9 cellular contexts compared by ENCODE assay signal in genomic region chr2:144357623-144358400, GRCh38.
DNase-seq lines count a peak whose midpoint lies in the region; ATAC-seq, FAIRE-seq and TF ChIP-seq lines count a peak whose summit lies in the region.
"Had no signal": no experiment of that assay in that cellular context is flagged by ENCODE, and none has a peak within 500 bp of the region (broad histone marks: within the 10 kb centered on the region; RNA-seq: fewer than 3 reads in every experiment).

No MANE protein-coding gene starts in this region.

- H3K9ac ChIP-seq in KMS-11 = peak overlapping the region; percentile 94

- no peak for FAIRE-seq in D721Med (lab: Jason Lieb, UNC)

- no peak overlapping the region for H3K4me3 ChIP-seq in KMS-11 (IDR thresholded peaks at IDR 0.05; ENCODE audit: insufficient read depth, low read depth, low read length)
- no peak overlapping the region for H3K4me3 ChIP-seq in choroid plexus epithelial cell (ENCODE audit: low read depth, low read length)
- no peak overlapping the region for H3K4me3 ChIP-seq in skeletal muscle cell (ENCODE audit: low read depth, low read length)

- H3K79me2 ChIP-seq in KMS-11 (ENCODE audit: insufficient read depth, low read depth) = no peaks in the 10 kb centered on the region

- H3K27me3 ChIP-seq in KMS-11 (ENCODE audit: insufficient read depth, low read depth) = no peaks in the 10 kb centered on the region

- peak overlapping the region; percentile 6; the same call in 1 of the 2 replicates for H2AFZ ChIP-seq in KMS-11 (ENCODE audit: low read depth)

- no peaks in the 10 kb centered on the region for H4K20me1 ChIP-seq in KMS-11 (ENCODE audit: insufficient read depth)

- peak overlapping the region; percentile 95 for H3K4me2 ChIP-seq in KMS-11

- in situ Hi-C loops in KBM-7 (cut with MboI; ENCODE audit: low pct_unique_long_range_greater_than_20kb, low sequenced_read_pairs) = no loop called here

- peak overlapping the region; percentile 100 for H3K27ac ChIP-seq in KMS-11
- H3K27ac ChIP-seq: VCaP had no signal

- TF ChIP-seq CTCF in KMS-11 (conservative IDR thresholded peaks at IDR 0.05; ENCODE audit: low read depth, low read length) (no peak), choroid plexus epithelial cell (conservative IDR thresholded peaks at IDR 0.05; ENCODE audit: low read depth, low read length) (no peak), D721Med (IDR thresholded peaks at IDR 0.05; ENCODE audit: insufficient read depth, missing control alignments) (no peak)

- no peaks in the 10 kb centered on the region for H3K36me3 ChIP-seq in KMS-11 (ENCODE audit: insufficient read depth)

- ATAC-seq in GM18499 (IDR thresholded peaks at IDR 0.05; ENCODE audit: insufficient read depth, unreplicated experiment) (peak; percentile 80), GM21786 (IDR thresholded peaks at IDR 0.05; ENCODE audit: unreplicated experiment) (peak; percentile 69)

- peak; percentile 98 for DNase-seq in choroid plexus epithelial cell (ENCODE audit: low read depth)
- DNase-seq in skeletal muscle cell (ENCODE audit: low read depth) = peak; percentile 94
- no peak for DNase-seq in D721Med (ENCODE audit: insufficient read length, low spot score)
- no peak for DNase-seq in KBM-7
- no peak for DNase-seq in activated gamma-delta T cell treated with Interleukin-2 at 50 U/mL for 16 hours

- H3K4me1 ChIP-seq in KMS-11 (ENCODE audit: low read depth, poor library complexity, severe bottlenecking) = peaks cover 56% of the 10 kb centered on the region

Comparison
In these comparisons a context has a peak if more than half of its experiments do, and no peak if none do; other contexts are left out.
1. DNase-seq: peak in choroid plexus epithelial cell (single experiment) and skeletal muscle cell (single experiment); none in D721Med (single experiment), KBM-7 (single experiment) and activated gamma-delta T cell treated with Interleukin-2 at 50 U/mL for 16 hours (single experiment).